8 cellular contexts compared by ENCODE assay signal in the genomic region with DNA sequence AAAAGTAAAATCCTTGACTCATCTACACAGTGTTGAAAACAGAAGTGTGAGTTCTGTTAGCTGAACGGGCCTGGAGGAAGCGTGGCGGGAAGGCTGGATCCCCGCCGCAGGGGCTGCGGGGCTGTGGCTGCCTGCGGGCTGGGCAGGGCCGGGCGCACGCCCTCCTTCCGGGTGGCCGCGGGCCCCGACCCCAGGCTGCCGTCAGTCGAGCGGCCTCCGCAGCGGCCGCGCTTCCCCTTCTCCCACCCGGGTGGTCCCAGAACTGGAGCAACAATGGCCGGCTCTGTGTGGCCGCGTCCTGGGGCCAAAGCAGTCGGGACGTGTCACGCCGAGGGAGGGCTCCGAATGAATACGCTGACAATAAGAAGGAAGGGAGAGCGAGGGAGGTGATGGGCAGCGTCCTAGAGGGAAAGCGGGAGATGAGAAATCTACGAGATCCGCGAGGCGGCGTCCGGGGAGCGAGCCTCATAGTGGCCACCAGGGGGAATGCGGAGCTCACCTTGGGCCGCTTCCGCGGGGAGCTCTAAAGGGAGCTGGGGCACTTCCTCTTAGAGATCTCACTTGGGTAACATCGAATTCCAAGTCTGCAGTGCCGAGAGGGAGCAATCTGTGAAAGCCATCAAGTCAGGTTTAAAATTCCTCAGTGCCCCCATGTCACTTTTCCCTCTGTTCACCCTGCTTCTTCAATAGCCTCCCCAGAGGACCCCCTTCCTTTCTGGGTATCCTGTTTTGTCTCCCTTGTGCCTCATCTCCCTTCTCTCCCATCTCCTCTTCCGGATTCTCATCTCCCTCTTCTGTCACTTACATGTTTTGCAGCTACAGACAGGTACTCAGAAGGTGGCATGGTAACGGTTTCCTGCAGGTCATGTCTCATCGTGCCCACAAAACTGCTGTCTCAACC.
A peak's percentile ranks its signal among the peaks of the same experiment; 100 is the strongest.
DNase-seq lines count a peak whose midpoint lies in the region; ATAC-seq and TF ChIP-seq lines count a peak whose summit lies in the region.

No MANE protein-coding gene starts in this region.

- H3K27me3 ChIP-seq in iPS-18a (ENCODE audit: control insufficient read depth, insufficient read depth, low read length), result peaks cover 37% of the 10 kb centered on the region

- no peaks in the 10 kb centered on the region for H3K27me3 Mint-ChIP-seq in MCF 10A (ENCODE audit: insufficient read depth, unreplicated experiment)

- ATAC-seq in GM18505 (IDR thresholded peaks at IDR 0.05; ENCODE audit: unreplicated experiment) (peak; percentile 72), HG02943 (IDR thresholded peaks at IDR 0.05; ENCODE audit: low read depth, unreplicated experiment) (peak; percentile 60)

- peak overlapping the region; percentile 56 for H3K4me3 ChIP-seq in iPS-18a (ENCODE audit: low read length)
- peak overlapping the region; percentile 50 for H3K4me3 ChIP-seq in skeletal muscle cell (ENCODE audit: low read depth, low read length)

- no peaks in the 10 kb centered on the region for H3K36me3 Mint-ChIP-seq in MCF 10A (ENCODE audit: insufficient read depth, unreplicated experiment)

- TF ChIP-seq POLR2A in GM18505 (IDR thresholded peaks at IDR 0.05; ENCODE audit: borderline replicate concordance, extremely low read depth, insufficient read depth, insufficient read length), result peak; percentile 66

- peak overlapping the region; percentile 57 for H3K9ac ChIP-seq in iPS-18a (ENCODE audit: low read length)

- CTCF ChIA-PET in MCF 10A (lab: Yijun Ruan, JAX), result interaction anchor here (0.6 to 10.5 kb wide), 32 partner anchors 10 to 537 kb away, joined by 3 to 252 read pairs (median 4); partner anchors contain the start of gene SLC1A3

- H3K4me3 Mint-ChIP-seq in MCF 10A (ENCODE audit: unreplicated experiment), result peak overlapping the region; percentile 71

- POLR2A ChIA-PET in MCF 10A (lab: Yijun Ruan, JAX), result interaction anchor here (0.6 to 4.0 kb wide), 18 partner anchors 10 to 625 kb away, joined by 3 to 38 read pairs (median 3); partner anchors contain the start of genes NADK2 and SLC1A3

- peaks cover 8% of the 10 kb centered on the region for H3K4me1 ChIP-seq in iPS-18a (ENCODE audit: control insufficient read depth, low read depth, low read length)

- no peak overlapping the region for H3K27ac ChIP-seq in iPS-18a (ENCODE audit: low read length)

- intact Hi-C loops in MCF 10A (cut with micrococcal nuclease), result loop anchor here (1.0 kb wide), 2 partner anchors 33 to 84 kb away; partner anchors contain the start of gene SLC1A3

- no peaks in the 10 kb centered on the region for H3K9me3 ChIP-seq in iPS-18a (ENCODE audit: control insufficient read depth, low read depth, low read length)

- H3K4me1 Mint-ChIP-seq in MCF 10A (ENCODE audit: insufficient read depth, unreplicated experiment), result peaks cover 14% of the 10 kb centered on the region

- H3K9me3 Mint-ChIP-seq in MCF 10A (ENCODE audit: unreplicated experiment), result no peaks in the 10 kb centered on the region

- peak; percentile 13 for DNase-seq in NCI-H2029 (lab: John Stamatoyannopoulos, UW)
- DNase-seq in UCSD-AML1 (lab: John Stamatoyannopoulos, UW; ENCODE audit: unreplicated experiment), result peak; percentile 68
- peak; percentile 89 for DNase-seq in MCF 10A (ENCODE audit: unreplicated experiment)
- no peak for DNase-seq in skeletal muscle cell (ENCODE audit: low read depth)
- DNase-seq in NCI-H187 treated with DMSO at 0.1 percent for 48 hours (lab: John Stamatoyannopoulos, UW), result no peak

- peak overlapping the region; percentile 21 for H3K27ac Mint-ChIP-seq in MCF 10A (ENCODE audit: low read depth, unreplicated experiment)

- peak; percentile 62 for TF ChIP-seq CTCF in MCF 10A (IDR thresholded peaks at IDR 0.05; ENCODE audit: unreplicated experiment)

- BruUV-seq in MCF 10A (replicated peaks; lab: Mats Ljungman, UMichigan), result TSS peak; percentile 51

- peaks cover 3% of the 10 kb centered on the region for H3K36me3 ChIP-seq in iPS-18a (ENCODE audit: control insufficient read depth, low read depth, low read length)

Comparison
In these comparisons a context has a peak if more than half of its experiments do, and no peak if none do; other contexts are left out.
1. DNase-seq: peak in NCI-H2029 (single experiment), UCSD-AML1 (single experiment) and MCF 10A (single experiment); none in skeletal muscle cell (single experiment) and NCI-H187 treated with DMSO at 0.1 percent for 48 hours (single experiment).